ENCODE assay signal across 8 cellular contexts in genomic region chr16:50273888-50274770, GRCh38. TPM values are rescaled to one million over a fixed set of nuclear protein-coding genes. Genes with fewer than 3 reads are reported as not detected.
DNase-seq lines count a peak whose midpoint lies in the region; ATAC-seq and TF ChIP-seq lines count a peak whose summit lies in the region.

No MANE protein-coding gene starts in this region.

- no peaks in the 10 kb centered on the region for H3K9me3 ChIP-seq in BE2C
- H3K9me3 ChIP-seq in right atrium auricular region = no peaks in the 10 kb centered on the region
- no peaks in the 10 kb centered on the region for H3K9me3 ChIP-seq in thoracic aorta

- intact Hi-C loops in activated CD4-positive, alpha-beta T cell treated with anti-CD3 and anti-CD28 coated beads, Interleukin-2, amount 10 ng/mL, durations not matched to agents 24 days and 14 days (cut with micrococcal nuclease) = loop anchor here (1.0 kb wide), 1 partner anchor 8 kb away; the partner anchor contains the start of gene ADCY7

- H3K27me3 ChIP-seq in BE2C (no peaks in the 10 kb centered on the region), right atrium auricular region (no peaks in the 10 kb centered on the region), thoracic aorta (replicated peaks; ENCODE audit: insufficient read depth) (no peaks in the 10 kb centered on the region)

- H3K36me3 Mint-ChIP-seq in activated CD4-positive, alpha-beta T cell treated with anti-CD3 and anti-CD28 coated beads, Interleukin-2, amount 10 ng/mL, durations not matched to agents 24 days and 14 days (ENCODE audit: low read depth) = peaks cover 30% of the 10 kb centered on the region

- H3K27ac ChIP-seq in right atrium auricular region = peak overlapping the region; percentile 46 to 54
- H3K27ac ChIP-seq in thoracic aorta = peak overlapping the region in 1 of 2 donors; percentile 34

- peak overlapping the region; percentile 99 for H3K4me3 Mint-ChIP-seq in activated CD4-positive, alpha-beta T cell treated with anti-CD3 and anti-CD28 coated beads, Interleukin-2, amount 10 ng/mL, durations not matched to agents 24 days and 14 days

- H3K4me3 ChIP-seq in BE2C (ENCODE audit: low read depth, low read length) = no peak overlapping the region
- H3K4me3 ChIP-seq in right atrium auricular region = peak overlapping the region; percentile 0 to 29
- H3K4me3 ChIP-seq in thoracic aorta = peak overlapping the region; percentile 55

- H3K4me1 Mint-ChIP-seq in activated CD4-positive, alpha-beta T cell treated with anti-CD3 and anti-CD28 coated beads, Interleukin-2, amount 10 ng/mL, durations not matched to agents 24 days and 14 days = peaks cover 84% of the 10 kb centered on the region

- H3K27me3 Mint-ChIP-seq in activated CD4-positive, alpha-beta T cell treated with anti-CD3 and anti-CD28 coated beads, Interleukin-2, amount 10 ng/mL, durations not matched to agents 24 days and 14 days = no peaks in the 10 kb centered on the region

- H3K4me1 ChIP-seq in BE2C = no peaks in the 10 kb centered on the region
- H3K4me1 ChIP-seq in right atrium auricular region = no peaks in the 10 kb centered on the region
- H3K4me1 ChIP-seq in thoracic aorta (ENCODE audit: control insufficient read depth in 1 of 2, low read depth in 2 of 2) = no peaks in the 10 kb centered on the region

- peak overlapping the region; percentile 99 for H3K27ac Mint-ChIP-seq in activated CD4-positive, alpha-beta T cell treated with anti-CD3 and anti-CD28 coated beads, Interleukin-2, amount 10 ng/mL, durations not matched to agents 24 days and 14 days

- H3K36me3 ChIP-seq in BE2C = no peaks in the 10 kb centered on the region
- no peaks in the 10 kb centered on the region for H3K36me3 ChIP-seq in right atrium auricular region
- H3K36me3 ChIP-seq in thoracic aorta = no peaks in the 10 kb centered on the region

- ATAC-seq in GM19395 (IDR thresholded peaks at IDR 0.05; ENCODE audit: unreplicated experiment) (peak; percentile 75), HG03460 (IDR thresholded peaks at IDR 0.05; ENCODE audit: unreplicated experiment) (peak; percentile 55), thoracic aorta (ENCODE audit: insufficient number of reproducible peaks, low FRiP score, low read depth) (no peak)

- H3K9me3 Mint-ChIP-seq in activated CD4-positive, alpha-beta T cell treated with anti-CD3 and anti-CD28 coated beads, Interleukin-2, amount 10 ng/mL, durations not matched to agents 24 days and 14 days = peaks cover 4% of the 10 kb centered on the region

- TF ChIP-seq CTCF in BE2C (IDR thresholded peaks at IDR 0.05; ENCODE audit: low read depth, low read length) = no peak
- TF ChIP-seq CTCF in right atrium auricular region (IDR thresholded peaks at IDR 0.05) = no peak
- no peak for TF ChIP-seq CTCF in thoracic aorta (IDR thresholded peaks at IDR 0.05)

- DNase-seq in BE2C = peak; percentile 2
- peak; percentile 83 for DNase-seq in activated CD4-positive, alpha-beta T cell treated with anti-CD3 and anti-CD28 coated beads, Interleukin-2, amount 10 ng/mL, durations not matched to agents 24 days and 14 days
- DNase-seq in right atrium auricular region (ENCODE audit: low spot score) = no peak
- DNase-seq in thoracic aorta (ENCODE audit: low spot score) = no peak
- DNase-seq in NCI-H748 treated with DMSO at 0.1 percent for 48 hours (lab: John Stamatoyannopoulos, UW) = no peak
- no peak for DNase-seq in kidney glomerular epithelial cell (lab: John Stamatoyannopoulos, UW)

RNA-seq across cellular contexts. Expression of gene ADCY7, which starts 7.8 kb away (rescaled TPM):
- 26.2 TPM for polyA plus RNA-seq in BE2C (2012; ENCODE audit: insufficient read depth, insufficient read length, low read depth)
- total RNA-seq in activated CD4-positive, alpha-beta T cell treated with anti-CD3 and anti-CD28 coated beads, Interleukin-2, amount 10 ng/mL, durations not matched to agents 24 days and 14 days = 85.6 and 86.2 TPM in 2 replicates
- 10 to 100 TPM in 1 of 2 donors, 1 to 10 TPM in 1; 8.5 to 17.1 TPM for total RNA-seq in right atrium auricular region
- 10 to 100 TPM; 35.9 to 39.8 TPM for total RNA-seq in thoracic aorta

Comparison
In these comparisons a context has a peak if more than half of its experiments do, and no peak if none do; other contexts are left out.
1. DNase-seq: peak in BE2C (single experiment) and activated CD4-positive, alpha-beta T cell treated with anti-CD3 and anti-CD28 coated beads, Interleukin-2, amount 10 ng/mL, durations not matched to agents 24 days and 14 days (single experiment); none in right atrium auricular region (single experiment), thoracic aorta (single experiment), NCI-H748 treated with DMSO at 0.1 percent for 48 hours (single experiment) and kidney glomerular epithelial cell (single experiment).